ENCODE assay signal across 10 cellular contexts in genomic region chr2:229884775-229885699, GRCh38. TPM values are rescaled to one million over a fixed set of nuclear protein-coding genes. Genes with fewer than 3 reads are reported as not detected.
DNase-seq lines count a peak whose midpoint lies in the region; ATAC-seq and TF ChIP-seq lines count a peak whose summit lies in the region.
"Had no signal": no experiment of that assay in that cellular context is flagged by ENCODE, and none has a peak within 500 bp of the region (broad histone marks: within the 10 kb centered on the region; RNA-seq: fewer than 3 reads in every experiment).

No MANE protein-coding gene starts in this region.

- peak; percentile 27 for ATAC-seq in activated CD8-positive, alpha-beta memory T cell treated with anti-CD3 and anti-CD28 coated beads, Interleukin-2, amount 10 ng/mL, durations not matched to agents 7 days and 5 days
- ATAC-seq in GM21529 (IDR thresholded peaks at IDR 0.05; ENCODE audit: unreplicated experiment) (peak; percentile 89), HG03066 (IDR thresholded peaks at IDR 0.05; ENCODE audit: low read depth, unreplicated experiment) (peak; percentile 59), natural killer cell (no peak)
- ATAC-seq in stimulated activated naive CD8-positive, alpha-beta T cell treated with anti-CD3 and anti-CD28 coated beads, Interleukin-15, amount 100 ng/mL, for 72 hours, result no peak

- CTCF ChIA-PET in activated CD8-positive, alpha-beta memory T cell treated with anti-CD3 and anti-CD28 coated beads, Interleukin-2, amount 10 ng/mL, durations not matched to agents 7 days and 5 days (lab: Charles Lee), result no interaction called here

- H3K4me3 Mint-ChIP-seq in activated CD8-positive, alpha-beta memory T cell treated with anti-CD3 and anti-CD28 coated beads, Interleukin-2, amount 10 ng/mL, durations not matched to agents 7 days and 5 days, result no peak overlapping the region
- no peak overlapping the region for H3K4me3 Mint-ChIP-seq in natural killer cell
- no peak overlapping the region for H3K4me3 Mint-ChIP-seq in stimulated activated naive CD8-positive, alpha-beta T cell treated with anti-CD3 and anti-CD28 coated beads, Interleukin-15, amount 100 ng/mL, for 72 hours
- H3K4me3 Mint-ChIP-seq: T-helper 1 cell treated with Interleukin-12 subunit alpha and Interleukin-12 subunit beta and Interleukin-4 antibody, amounts not matched to agents 30 μg/mL and 1 μg/mL, for 36 hours had no signal

- TF ChIP-seq CTCF in natural killer cell (IDR thresholded peaks at IDR 0.05), result no peak

- intact Hi-C loops in natural killer cell (cut with micrococcal nuclease), result no loop called here

- no peak for DNase-seq in activated CD8-positive, alpha-beta memory T cell treated with anti-CD3 and anti-CD28 coated beads, Interleukin-2, amount 10 ng/mL, durations not matched to agents 7 days and 5 days
- no peak for DNase-seq in activated CD8-positive, alpha-beta memory T cell treated with anti-CD3 and anti-CD28 coated beads, Interleukin-2, amount 50 U/mL, for 48 hours
- no peak for DNase-seq in natural killer cell
- no peak for DNase-seq in NCI-H1417 (lab: John Stamatoyannopoulos, UW)
- DNase-seq in stimulated activated naive CD8-positive, alpha-beta T cell treated with anti-CD3 and anti-CD28 coated beads, Interleukin-15, amount 100 ng/mL, for 72 hours, result no peak
- DNase-seq in glomerular visceral epithelial cell (ENCODE audit: extremely low spot score), result no peak
- DNase-seq: NCI-H2029 had no signal

- H3K36me3 Mint-ChIP-seq in activated CD8-positive, alpha-beta memory T cell treated with anti-CD3 and anti-CD28 coated beads, Interleukin-2, amount 10 ng/mL, durations not matched to agents 7 days and 5 days, result peaks cover 15% of the 10 kb centered on the region
- H3K36me3 Mint-ChIP-seq in natural killer cell, result no peaks in the 10 kb centered on the region

- H3K27ac Mint-ChIP-seq in activated CD8-positive, alpha-beta memory T cell treated with anti-CD3 and anti-CD28 coated beads, Interleukin-2, amount 10 ng/mL, durations not matched to agents 7 days and 5 days, result no peak overlapping the region
- H3K27ac Mint-ChIP-seq in natural killer cell, result peak overlapping the region; percentile 50 to 71
- peak overlapping the region in 1 of 2 donors; percentile 59 for H3K27ac Mint-ChIP-seq in stimulated activated naive CD8-positive, alpha-beta T cell treated with anti-CD3 and anti-CD28 coated beads, Interleukin-15, amount 100 ng/mL, for 72 hours
- H3K27ac Mint-ChIP-seq: T-helper 1 cell treated with Interleukin-12 subunit alpha and Interleukin-12 subunit beta and Interleukin-4 antibody, amounts not matched to agents 30 μg/mL and 1 μg/mL, for 36 hours had no signal

- peaks cover 19% of the 10 kb centered on the region for H3K4me1 Mint-ChIP-seq in activated CD8-positive, alpha-beta memory T cell treated with anti-CD3 and anti-CD28 coated beads, Interleukin-2, amount 10 ng/mL, durations not matched to agents 7 days and 5 days
- H3K4me1 Mint-ChIP-seq in natural killer cell, result peaks cover 55 to 57% of the 10 kb centered on the region in 2 donors
- H3K4me1 Mint-ChIP-seq in stimulated activated naive CD8-positive, alpha-beta T cell treated with anti-CD3 and anti-CD28 coated beads, Interleukin-15, amount 100 ng/mL, for 72 hours, result peaks cover 42% of the 10 kb centered on the region

- H3K27me3 Mint-ChIP-seq in activated CD8-positive, alpha-beta memory T cell treated with anti-CD3 and anti-CD28 coated beads, Interleukin-2, amount 10 ng/mL, durations not matched to agents 7 days and 5 days, result no peaks in the 10 kb centered on the region
- H3K27me3 Mint-ChIP-seq in natural killer cell (ENCODE audit: low read depth in 2 of 2), result no peaks in the 10 kb centered on the region
- no peaks in the 10 kb centered on the region for H3K27me3 Mint-ChIP-seq in stimulated activated naive CD8-positive, alpha-beta T cell treated with anti-CD3 and anti-CD28 coated beads, Interleukin-15, amount 100 ng/mL, for 72 hours

- no peaks in the 10 kb centered on the region for H3K9me3 Mint-ChIP-seq in activated CD8-positive, alpha-beta memory T cell treated with anti-CD3 and anti-CD28 coated beads, Interleukin-2, amount 10 ng/mL, durations not matched to agents 7 days and 5 days (ENCODE audit: low read depth)
- H3K9me3 Mint-ChIP-seq in natural killer cell, result no peaks in the 10 kb centered on the region
- no peaks in the 10 kb centered on the region for H3K9me3 Mint-ChIP-seq in stimulated activated naive CD8-positive, alpha-beta T cell treated with anti-CD3 and anti-CD28 coated beads, Interleukin-15, amount 100 ng/mL, for 72 hours
- H3K9me3 Mint-ChIP-seq: T-helper 1 cell treated with Interleukin-12 subunit alpha and Interleukin-12 subunit beta and Interleukin-4 antibody, amounts not matched to agents 30 μg/mL and 1 μg/mL, for 36 hours had no signal

RNA-seq across cellular contexts. Expression of gene TRIP12, which starts 36.8 kb away (rescaled TPM):
- 100 to 1,000 TPM; 235 to 270 TPM for total RNA-seq in activated CD8-positive, alpha-beta memory T cell treated with anti-CD3 and anti-CD28 coated beads, Interleukin-2, amount 10 ng/mL, durations not matched to agents 7 days and 5 days
- total RNA-seq in natural killer cell, result 100 to 1,000 TPM; 295 to 351 (median 325) TPM

RNA-seq across cellular contexts. Expression of gene FBXO36, which starts 37.3 kb away (rescaled TPM):
- total RNA-seq in activated CD8-positive, alpha-beta memory T cell treated with anti-CD3 and anti-CD28 coated beads, Interleukin-2, amount 10 ng/mL, durations not matched to agents 7 days and 5 days, result 1 to 10 TPM in 1 of 2 experiments, under 1 TPM in 1; 0.54 to 1.4 TPM
- total RNA-seq in natural killer cell, result 1 to 10 TPM; 1.2 to 1.8 (median 1.5) TPM

Comparison
In these comparisons a context has a peak if more than half of its experiments do, and no peak if none do; other contexts are left out.
1. ATAC-seq: peak in activated CD8-positive, alpha-beta memory T cell treated with anti-CD3 and anti-CD28 coated beads, Interleukin-2, amount 10 ng/mL, durations not matched to agents 7 days and 5 days (single experiment), GM21529 (single experiment) and HG03066 (single experiment); none in natural killer cell (0 of 3) and stimulated activated naive CD8-positive, alpha-beta T cell treated with anti-CD3 and anti-CD28 coated beads, Interleukin-15, amount 100 ng/mL, for 72 hours (single experiment).